In genomic region chr2:10541081-10541480, GRCh38 we compare ENCODE assay signal across 13 cellular contexts.
DNase-seq lines count a peak whose midpoint lies in the region; TF ChIP-seq lines count a peak whose summit lies in the region.
"Had no signal": no experiment of that assay in that cellular context is flagged by ENCODE, and none has a peak within 500 bp of the region (broad histone marks: within the 10 kb centered on the region; RNA-seq: fewer than 3 reads in every experiment).

No MANE protein-coding gene starts in this region.

- intact Hi-C loops in spleen (cut with DNase I; ENCODE audit: low total_unique reads) = no loop called here

- H3K4me1 ChIP-seq in spleen = no peaks in the 10 kb centered on the region

- H3K9me3 ChIP-seq in spleen = no peaks in the 10 kb centered on the region

- H3K4me3 ChIP-seq in AG10803 (ENCODE audit: low read length) = no peak overlapping the region
- no peak overlapping the region for H3K4me3 ChIP-seq in H7 (ENCODE audit: insufficient read depth, low read depth, low read length)
- no peak overlapping the region for H3K4me3 ChIP-seq in astrocyte of the spinal cord (ENCODE audit: low read depth, low read length)
- H3K4me3 ChIP-seq in fibroblast of the aortic adventitia (ENCODE audit: low read depth, low read length) = no peak overlapping the region
- no peak overlapping the region for H3K4me3 ChIP-seq in spleen
- H3K4me3 ChIP-seq: K562 had no signal

- TF ChIP-seq CTCF in AG10803 (conservative IDR thresholded peaks at IDR 0.05; ENCODE audit: low read length) = no peak
- TF ChIP-seq CTCF in astrocyte of the spinal cord (IDR thresholded peaks at IDR 0.05; ENCODE audit: low read depth, low read length) = no peak
- TF ChIP-seq CTCF in fibroblast of the aortic adventitia (IDR thresholded peaks at IDR 0.05; ENCODE audit: insufficient read depth, low read length) = no peak
- TF ChIP-seq CTCF in spleen (IDR thresholded peaks at IDR 0.05 in 8 of 11, conservative IDR thresholded peaks at IDR 0.05 in 3 of 11) = no peak

- H3K27me3 ChIP-seq in H7 (ENCODE audit: control insufficient read depth, insufficient read depth, low read length) (no peaks in the 10 kb centered on the region), spleen (replicated peaks in 1 of 7) (peaks cover 0 to 34% (median 0%) of the 10 kb centered on the region in 7 donors)

- 82 to 97% (median 95%) methylated on average over 4 of the region's 4 CpGs for WGBS in spleen, 5 donors

- peak; percentile 72 for DNase-seq in AG10803 (ENCODE audit: low read depth)
- peak; percentile 7 for DNase-seq in H7
- peak; percentile 64 for DNase-seq in astrocyte of the spinal cord (ENCODE audit: low read depth, low spot score)
- DNase-seq in fibroblast of the aortic adventitia (ENCODE audit: low read depth) = peak; percentile 23
- no peak for DNase-seq in NCI-H524 (lab: John Stamatoyannopoulos, UW)
- no peak for DNase-seq in spleen
- DNase-seq in AG08396 (ENCODE audit: low spot score) = no peak
- DNase-seq: 8988T; CD8-positive, alpha-beta T cell; COR-L47; DMS153; GDM1 had no signal

- TF ChIP-seq POLR2A in spleen (IDR thresholded peaks at IDR 0.05) = no peak

- H3K36me3 ChIP-seq in H7 (replicated peaks; ENCODE audit: control insufficient read depth, insufficient read depth, low read length) (no peaks in the 10 kb centered on the region), spleen (no peaks in the 10 kb centered on the region)

- in situ Hi-C loops in astrocyte of the spinal cord (cut with HindIII; ENCODE audit: low sequenced_read_pairs) = no loop called here

- H3K27ac ChIP-seq in spleen = no peak overlapping the region

Comparison
In these comparisons a context has a peak if more than half of its experiments do, and no peak if none do; other contexts are left out.
1. DNase-seq: peak in AG10803 (single experiment), H7 (single experiment), astrocyte of the spinal cord (single experiment) and fibroblast of the aortic adventitia (single experiment); none in NCI-H524 (0 of 2), spleen (single experiment) and AG08396 (single experiment).